ENCODE assay signal across 8 cellular contexts in genomic region chr19:2491130-2491801, GRCh38. TPM values are rescaled to one million over a fixed set of nuclear protein-coding genes. Genes with fewer than 3 reads are reported as not detected.
DNase-seq lines count a peak whose midpoint lies in the region; ATAC-seq and TF ChIP-seq lines count a peak whose summit lies in the region.

No MANE protein-coding gene starts in this region.

- H3K4me1 Mint-ChIP-seq in CD4-positive, alpha-beta T cell (ENCODE audit: low read depth) = peaks cover 20% of the 10 kb centered on the region
- H3K4me1 Mint-ChIP-seq in memory B cell = peaks cover 43% of the 10 kb centered on the region

- DNase-seq in CD4-positive, alpha-beta T cell = no peak
- DNase-seq in NCI-H1092 treated with DMSO at 0.1 percent for 48 hours (lab: John Stamatoyannopoulos, UW) (peak; percentile 76), amniotic epithelial cell (ENCODE audit: low read depth) (peak; percentile 95), memory B cell (ENCODE audit: low spot score in 2 of 2) (no peak), cerebellum (ENCODE audit: low spot score) (no peak), NOMO-1 treated with DMSO at 0.1 percent for 48 hours (lab: John Stamatoyannopoulos, UW; ENCODE audit: unreplicated experiment) (no peak), middle frontal gyrus (ENCODE audit: extremely low spot score, low spot score) (no peak)

- intact Hi-C loops in CD4-positive, alpha-beta T cell (cut with DNase I, micrococcal nuclease) = no loop called here

- TF ChIP-seq CTCF in CD4-positive, alpha-beta T cell (IDR thresholded peaks at IDR 0.05) = no peak

- H3K36me3 Mint-ChIP-seq in CD4-positive, alpha-beta T cell (ENCODE audit: low read depth) = no peaks in the 10 kb centered on the region
- H3K36me3 Mint-ChIP-seq in memory B cell = no peaks in the 10 kb centered on the region

- peaks cover 46% of the 10 kb centered on the region for H3K27me3 Mint-ChIP-seq in CD4-positive, alpha-beta T cell
- peaks cover 22% of the 10 kb centered on the region for H3K27me3 Mint-ChIP-seq in memory B cell

- POLR2A ChIA-PET in CD4-positive, alpha-beta T cell (lab: Charles Lee) = interaction anchor here (6.0 kb wide), 1 partner anchor 14 kb away, joined by 47 read pairs; the partner anchor contains the start of gene GADD45B

- no peak for ATAC-seq in CD4-positive, alpha-beta T cell (ENCODE audit: poor library complexity)
- ATAC-seq in memory B cell (ENCODE audit: low read depth) (peak; percentile 52), HG03139 (IDR thresholded peaks at IDR 0.05; ENCODE audit: unreplicated experiment) (no peak)

- no peaks in the 10 kb centered on the region for H3K9me3 ChIP-seq in CD4-positive, alpha-beta T cell (ENCODE audit: control insufficient read depth, low read length)

- H3K9me3 Mint-ChIP-seq in CD4-positive, alpha-beta T cell = no peaks in the 10 kb centered on the region
- peaks cover under 1% of the 10 kb centered on the region for H3K9me3 Mint-ChIP-seq in memory B cell

- H3K27ac ChIP-seq in CD4-positive, alpha-beta T cell (ENCODE audit: low read depth, low read length) = no peak overlapping the region

- H3K27me3 ChIP-seq in CD4-positive, alpha-beta T cell (ENCODE audit: control insufficient read depth, insufficient read depth, low read length) = peaks cover 30% of the 10 kb centered on the region

- CTCF ChIA-PET in CD4-positive, alpha-beta T cell (lab: Charles Lee) = no interaction called here

- no peak overlapping the region for H3K27ac Mint-ChIP-seq in CD4-positive, alpha-beta T cell
- H3K27ac Mint-ChIP-seq in memory B cell = no peak overlapping the region

- H3K4me3 Mint-ChIP-seq in CD4-positive, alpha-beta T cell = peak overlapping the region; percentile 54
- peak overlapping the region; percentile 52 for H3K4me3 Mint-ChIP-seq in memory B cell

RNA-seq across cellular contexts. Expression of gene GADD45B, which starts 15.3 kb away (rescaled TPM):
- 100 to 1,000 TPM; 284 to 285 TPM for total RNA-seq in CD4-positive, alpha-beta T cell
- 3.8 TPM for total RNA-seq in cerebellum

RNA-seq across cellular contexts. Expression of gene LMNB2, which starts 34.5 kb away (rescaled TPM):
- 1 to 10 TPM; 9.7 to 10.0 TPM for total RNA-seq in CD4-positive, alpha-beta T cell
- total RNA-seq in cerebellum = 51.5 TPM

Comparison
In these comparisons a context has a peak if more than half of its experiments do, and no peak if none do; other contexts are left out.
1. DNase-seq: peak in NCI-H1092 treated with DMSO at 0.1 percent for 48 hours (single experiment) and amniotic epithelial cell (single experiment); none in CD4-positive, alpha-beta T cell (0 of 10), memory B cell (0 of 2), cerebellum (single experiment), NOMO-1 treated with DMSO at 0.1 percent for 48 hours (single experiment) and middle frontal gyrus (single experiment).
2. RNA of gene GADD45B, which starts 15.3 kb away (total RNA-seq): 284 to 285 TPM in CD4-positive, alpha-beta T cell; 3.8 TPM in cerebellum (single experiment); every median in the first group is over 10 times any median in the second.